In genomic region chr1:15083578-15083977, GRCh38 we compare ENCODE assay signal across 1 cellular context.
TF ChIP-seq lines count a peak whose summit lies in the region.

No MANE protein-coding gene starts in this region.

TF ChIP-seq in H1, 55 proteins besides CTCF, POLR2A, EP300 and RAD21 (continued from another document):
- TF ChIP-seq ZNF274 (IDR thresholded peaks at IDR 0.05; ENCODE audit: borderline replicate concordance, extremely low read depth, low read length) (no peak), SP2 (IDR thresholded peaks at IDR 0.05; ENCODE audit: low read length) (no peak), HDAC6 (IDR thresholded peaks at IDR 0.05; ENCODE audit: low read depth, low read length) (no peak)
